Comparison of ENCODE assay signal across 9 cellular contexts in the genomic region with DNA sequence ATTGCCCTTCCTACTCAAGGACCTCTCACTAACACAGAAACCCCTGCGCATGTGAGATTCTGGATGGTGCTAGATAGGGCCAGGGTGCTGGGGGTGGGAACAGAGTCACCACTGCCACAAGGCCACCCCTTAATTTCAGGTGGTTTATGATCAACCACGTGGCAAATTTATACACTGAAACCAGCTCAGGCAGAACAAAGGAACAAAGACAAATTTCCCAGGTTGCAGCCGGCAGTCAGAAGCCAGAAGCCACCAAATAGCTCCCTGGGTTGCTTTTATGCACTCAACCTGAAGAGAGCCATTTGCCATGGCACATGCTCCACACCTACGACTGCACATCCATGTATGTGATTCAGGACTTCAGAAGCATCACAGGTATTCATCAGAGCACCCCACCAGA. TPM values are rescaled to one million over a fixed set of nuclear protein-coding genes. Genes with fewer than 3 reads are reported as not detected.
DNase-seq lines count a peak whose midpoint lies in the region; ATAC-seq, FAIRE-seq and TF ChIP-seq lines count a peak whose summit lies in the region.
"Had no signal": no experiment of that assay in that cellular context is flagged by ENCODE, and none has a peak within 500 bp of the region (broad histone marks: within the 10 kb centered on the region; RNA-seq: fewer than 3 reads in every experiment).

No MANE protein-coding gene starts in this region.

- TF ChIP-seq POLR2A in A549 (IDR thresholded peaks at IDR 0.05; ENCODE audit: low read length) (no peak), spleen (IDR thresholded peaks at IDR 0.05) (no peak), vagina (IDR thresholded peaks at IDR 0.05) (no peak)

- no peaks in the 10 kb centered on the region for H3K27me3 ChIP-seq in spleen (replicated peaks in 1 of 7)
- H3K27me3 ChIP-seq in vagina: no peaks in the 10 kb centered on the region
- no peaks in the 10 kb centered on the region for H3K27me3 ChIP-seq in right cardiac atrium (ENCODE audit: control insufficient read depth, insufficient read depth)

- FAIRE-seq in A549 (lab: Jason Lieb, UNC): no peak

- H3K9me3 Mint-ChIP-seq in activated T-cell treated with anti-CD3 and anti-CD28 coated beads, Interleukin-2, amount 50 U/mL, for 72 hours: no peaks in the 10 kb centered on the region

- H3K27ac ChIP-seq in A549 (peak overlapping the region in 1 of 2 experiments; percentile 10; a peak in 1 of 6 replicates), spleen (peak overlapping the region; percentile 39 to 97 (median 90)), vagina (no peak overlapping the region), right cardiac atrium (ENCODE audit: low read length) (no peak overlapping the region)
- H3K27ac ChIP-seq: cardiac muscle cell had no signal

- DNase-seq in A549 (ENCODE audit: low read depth in 1 of 2, low spot score in 1 of 2) (no peak), spleen (no peak), vagina (ENCODE audit: extremely low spot score in 2 of 2) (no peak), right cardiac atrium (no peak), SHP77 (lab: John Stamatoyannopoulos, UW) (no peak)
- DNase-seq in activated T-cell treated with anti-CD3 and anti-CD28 coated beads, Interleukin-2, amount 50 U/mL, for 72 hours: peak; percentile 46 to 61

- POLR2A ChIA-PET in A549 (lab: Yijun Ruan, JAX): no interaction called here

- H3K4me3 Mint-ChIP-seq in activated T-cell treated with anti-CD3 and anti-CD28 coated beads, Interleukin-2, amount 50 U/mL, for 72 hours: peak overlapping the region; percentile 93 to 99

- H3K9me3 ChIP-seq in A549 (no peaks in the 10 kb centered on the region), spleen (no peaks in the 10 kb centered on the region), vagina (no peaks in the 10 kb centered on the region), right cardiac atrium (ENCODE audit: control insufficient read depth, low read length) (no peaks in the 10 kb centered on the region)

- H3K27me3 Mint-ChIP-seq in activated T-cell treated with anti-CD3 and anti-CD28 coated beads, Interleukin-2, amount 50 U/mL, for 72 hours (ENCODE audit: low read depth): no peaks in the 10 kb centered on the region

- H3K27ac Mint-ChIP-seq in activated T-cell treated with anti-CD3 and anti-CD28 coated beads, Interleukin-2, amount 50 U/mL, for 72 hours: peak overlapping the region; percentile 82

- intact Hi-C loops in spleen (cut with DNase I; ENCODE audit: low total_unique reads) (no loop called here), vagina (cut with DNase I) (no loop called here), right cardiac atrium (cut with DNase I) (no loop called here)

- CTCF ChIA-PET in A549 (lab: Yijun Ruan, JAX): no interaction called here

- no peak overlapping the region for H3K4me3 ChIP-seq in A549
- H3K4me3 ChIP-seq in spleen: peak overlapping the region in 7 of 8 donors; percentile 97 to 99 (median 99)
- no peak overlapping the region for H3K4me3 ChIP-seq in vagina
- H3K4me3 ChIP-seq in right cardiac atrium (ENCODE audit: low read length): no peak overlapping the region
- H3K4me3 ChIP-seq: cardiac muscle cell had no signal

- WGBS in A549 (ENCODE audit: missing lambda C conversion rate): 95% methylated on average over 4 of the region's 4 CpGs
- 40 to 61% (median 45%) methylated on average over 3 to 4 of the region's 4 CpGs for WGBS in spleen, 5 donors
- 57% methylated on average over 4 of the region's 4 CpGs for WGBS in right cardiac atrium

- peaks cover 41% of the 10 kb centered on the region for H3K4me1 ChIP-seq in A549
- peaks cover 64 to 90% (median 84%) of the 10 kb centered on the region in 6 donors for H3K4me1 ChIP-seq in spleen
- H3K4me1 ChIP-seq in vagina: peaks cover 45% of the 10 kb centered on the region
- peaks cover 20% of the 10 kb centered on the region for H3K4me1 ChIP-seq in right cardiac atrium (ENCODE audit: control insufficient read depth, insufficient read depth, low read length)

- TF ChIP-seq EP300 in A549 (IDR thresholded peaks at IDR 0.05): no peak

- no peak for TF ChIP-seq CTCF in A549 (IDR thresholded peaks at IDR 0.05)
- no peak for TF ChIP-seq CTCF in spleen (IDR thresholded peaks at IDR 0.05 in 8 of 11, conservative IDR thresholded peaks at IDR 0.05 in 3 of 11)
- TF ChIP-seq CTCF in vagina (IDR thresholded peaks at IDR 0.05): no peak

- TF ChIP-seq RAD21 in A549 (conservative IDR thresholded peaks at IDR 0.05 in 1 of 2, IDR thresholded peaks at IDR 0.05 in 1 of 2): no peak

- peaks cover 4 to 8% of the 10 kb centered on the region in 2 donors for H3K36me3 Mint-ChIP-seq in activated T-cell treated with anti-CD3 and anti-CD28 coated beads, Interleukin-2, amount 50 U/mL, for 72 hours (ENCODE audit: insufficient read depth in 2 of 2)

- ATAC-seq in A549 (no peak), GM19025 (IDR thresholded peaks at IDR 0.05; ENCODE audit: low read depth, unreplicated experiment) (peak; percentile 18), HG03565 (IDR thresholded peaks at IDR 0.05; ENCODE audit: unreplicated experiment) (peak; percentile 7), right cardiac atrium (no peak)
- ATAC-seq in activated T-cell treated with anti-CD3 and anti-CD28 coated beads, Interleukin-2, amount 50 U/mL, for 72 hours (replicated peaks in 1 of 2): peak; percentile 24 to 48

- H3K4me2 ChIP-seq in A549: peak overlapping the region; percentile 9; the same call in 1 of the 3 replicates

- no peaks in the 10 kb centered on the region for H3K36me3 ChIP-seq in spleen
- H3K36me3 ChIP-seq in vagina: no peaks in the 10 kb centered on the region
- H3K36me3 ChIP-seq: cardiac muscle cell had no signal

- H3K4me1 Mint-ChIP-seq in activated T-cell treated with anti-CD3 and anti-CD28 coated beads, Interleukin-2, amount 50 U/mL, for 72 hours (ENCODE audit: low read depth): peaks cover 84% of the 10 kb centered on the region

TF ChIP-seq in A549, 52 proteins besides CTCF, POLR2A, EP300 and RAD21 (continues in another document):
- no peak for TF ChIP-seq HDAC2 (IDR thresholded peaks at IDR 0.05)
- TF ChIP-seq, protein P1, sequence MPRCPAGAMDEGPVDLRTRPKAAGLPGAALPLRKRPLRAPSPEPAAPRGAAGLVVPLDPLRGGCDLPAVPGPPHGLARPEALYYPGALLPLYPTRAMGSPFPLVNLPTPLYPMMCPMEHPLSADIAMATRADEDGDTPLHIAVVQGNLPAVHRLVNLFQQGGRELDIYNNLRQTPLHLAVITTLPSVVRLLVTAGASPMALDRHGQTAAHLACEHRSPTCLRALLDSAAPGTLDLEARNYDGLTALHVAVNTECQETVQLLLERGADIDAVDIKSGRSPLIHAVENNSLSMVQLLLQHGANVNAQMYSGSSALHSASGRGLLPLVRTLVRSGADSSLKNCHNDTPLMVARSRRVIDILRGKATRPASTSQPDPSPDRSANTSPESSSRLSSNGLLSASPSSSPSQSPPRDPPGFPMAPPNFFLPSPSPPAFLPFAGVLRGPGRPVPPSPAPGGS (IDR thresholded peaks at IDR 0.05): no peak
- TF ChIP-seq RCOR1 (IDR thresholded peaks at IDR 0.05; ENCODE audit: low read depth, low read length): no peak
- TF ChIP-seq, protein P2, sequence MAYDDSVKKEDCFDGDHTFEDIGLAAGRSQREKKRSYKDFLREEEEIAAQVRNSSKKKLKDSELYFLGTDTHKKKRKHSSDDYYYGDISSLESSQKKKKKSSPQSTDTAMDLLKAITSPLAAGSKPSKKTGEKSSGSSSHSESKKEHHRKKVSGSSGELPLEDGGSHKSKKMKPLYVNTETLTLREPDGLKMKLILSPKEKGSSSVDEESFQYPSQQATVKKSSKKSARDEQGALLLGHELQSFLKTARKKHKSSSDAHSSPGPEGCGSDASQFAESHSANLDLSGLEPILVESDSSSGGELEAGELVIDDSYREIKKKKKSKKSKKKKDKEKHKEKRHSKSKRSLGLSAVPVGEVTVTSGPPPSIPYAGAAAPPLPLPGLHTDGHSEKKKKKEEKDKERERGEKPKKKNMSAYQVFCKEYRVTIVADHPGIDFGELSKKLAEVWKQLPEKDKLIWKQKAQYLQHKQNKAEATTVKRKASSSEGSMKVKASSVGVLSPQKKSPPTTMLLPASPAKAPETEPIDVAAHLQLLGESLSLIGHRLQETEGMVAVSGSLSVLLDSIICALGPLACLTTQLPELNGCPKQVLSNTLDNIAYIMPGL (CRISPR knock-in tag; IDR thresholded peaks at IDR 0.05; ENCODE audit: borderline replicate concordance): no peak
- no peak for TF ChIP-seq ZSCAN20 (CRISPR knock-in tag; IDR thresholded peaks at IDR 0.05)
- no peak for TF ChIP-seq GATA3 (IDR thresholded peaks at IDR 0.05; ENCODE audit: borderline replicate concordance)
- no peak for TF ChIP-seq TP53 (CRISPR knock-in tag; IDR thresholded peaks at IDR 0.05)
- TF ChIP-seq, protein P3, sequence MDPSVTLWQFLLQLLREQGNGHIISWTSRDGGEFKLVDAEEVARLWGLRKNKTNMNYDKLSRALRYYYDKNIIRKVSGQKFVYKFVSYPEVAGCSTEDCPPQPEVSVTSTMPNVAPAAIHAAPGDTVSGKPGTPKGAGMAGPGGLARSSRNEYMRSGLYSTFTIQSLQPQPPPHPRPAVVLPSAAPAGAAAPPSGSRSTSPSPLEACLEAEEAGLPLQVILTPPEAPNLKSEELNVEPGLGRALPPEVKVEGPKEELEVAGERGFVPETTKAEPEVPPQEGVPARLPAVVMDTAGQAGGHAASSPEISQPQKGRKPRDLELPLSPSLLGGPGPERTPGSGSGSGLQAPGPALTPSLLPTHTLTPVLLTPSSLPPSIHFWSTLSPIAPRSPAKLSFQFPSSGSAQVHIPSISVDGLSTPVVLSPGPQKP (IDR thresholded peaks at IDR 0.05; ENCODE audit: low read depth, low read length): no peak
- no peak for TF ChIP-seq RNF2 (IDR thresholded peaks at IDR 0.05; ENCODE audit: borderline replicate concordance, low read depth)
- TF ChIP-seq, protein P4, sequence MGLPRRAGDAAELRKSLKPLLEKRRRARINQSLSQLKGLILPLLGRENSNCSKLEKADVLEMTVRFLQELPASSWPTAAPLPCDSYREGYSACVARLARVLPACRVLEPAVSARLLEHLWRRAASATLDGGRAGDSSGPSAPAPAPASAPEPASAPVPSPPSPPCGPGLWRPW (IDR thresholded peaks at IDR 0.05): no peak
- no peak for TF ChIP-seq PHF8 (IDR thresholded peaks at IDR 0.05; ENCODE audit: borderline replicate concordance, low read depth)
- no peak for TF ChIP-seq CBX2 (IDR thresholded peaks at IDR 0.05; ENCODE audit: borderline replicate concordance, low read depth)
- no peak for TF ChIP-seq FOXS1 (CRISPR knock-in tag; IDR thresholded peaks at IDR 0.05)

RNA-seq across cellular contexts. Expression of a gene that starts 2.5 kb away (rescaled TPM):
- polyA plus RNA-seq in A549 (2011; rRNA removed): 64.4 and 68.1 TPM in 2 replicates
- 39.0 and 54.6 TPM in 2 replicates for polyA plus RNA-seq in A549 (2012; cell fraction: cytosol; rRNA removed)
- 29.2 and 35.0 TPM in 2 replicates for polyA plus RNA-seq in A549 (2012; cell fraction: nucleus; rRNA removed)
- 70.5 to 74.0 TPM (median 73.4 TPM) in 3 replicates for polyA plus RNA-seq in A549 (2017; fragmentation: RNase III; extraction: RNeasy Plus Mini Kit Qiagen cat#74134 plus additional on column Dnase treatment)
- 78.6 and 87.2 TPM in 2 replicates for polyA minus RNA-seq in A549 (2011; rRNA and poly(A)+ RNA removed)
- 10 to 100 TPM; 90.8 to 91.1 TPM for total RNA-seq in activated T-cell treated with anti-CD3 and anti-CD28 coated beads, Interleukin-2, amount 50 U/mL, for 72 hours
- 100 to 1,000 TPM; 130 to 168 (median 148) TPM for total RNA-seq in spleen
- polyA plus RNA-seq in spleen: 100 to 1,000 TPM in 1 of 3 donors, 10 to 100 TPM in 2; 60.3 to 101 (median 65.3) TPM
- total RNA-seq in vagina: 26.3 TPM
- 10 to 100 TPM; 19.0 to 21.8 (median 21.0) TPM for total RNA-seq in right cardiac atrium
- 12.7 TPM for polyA plus RNA-seq in right cardiac atrium

Comparison
In these comparisons a context has a peak if more than half of its experiments do, and no peak if none do; other contexts are left out.
1. ATAC-seq: peak in GM19025 (single experiment), HG03565 (single experiment) and activated T-cell treated with anti-CD3 and anti-CD28 coated beads, Interleukin-2, amount 50 U/mL, for 72 hours (2 of 2); none in A549 (0 of 2) and right cardiac atrium (0 of 2).
2. DNase-seq: peak in activated T-cell treated with anti-CD3 and anti-CD28 coated beads, Interleukin-2, amount 50 U/mL, for 72 hours (2 of 2); none in A549 (0 of 2), spleen (single experiment), vagina (0 of 2), right cardiac atrium (0 of 3) and SHP77 (0 of 2).
3. H3K27ac ChIP-seq: peak in spleen (8 of 8); none in vagina (single experiment) and right cardiac atrium (single experiment).
4. H3K4me3 ChIP-seq: peak in spleen (7 of 8); none in A549 (single experiment), vagina (0 of 2) and right cardiac atrium (single experiment).